22 cellular contexts compared by ENCODE assay signal in the genomic region with DNA sequence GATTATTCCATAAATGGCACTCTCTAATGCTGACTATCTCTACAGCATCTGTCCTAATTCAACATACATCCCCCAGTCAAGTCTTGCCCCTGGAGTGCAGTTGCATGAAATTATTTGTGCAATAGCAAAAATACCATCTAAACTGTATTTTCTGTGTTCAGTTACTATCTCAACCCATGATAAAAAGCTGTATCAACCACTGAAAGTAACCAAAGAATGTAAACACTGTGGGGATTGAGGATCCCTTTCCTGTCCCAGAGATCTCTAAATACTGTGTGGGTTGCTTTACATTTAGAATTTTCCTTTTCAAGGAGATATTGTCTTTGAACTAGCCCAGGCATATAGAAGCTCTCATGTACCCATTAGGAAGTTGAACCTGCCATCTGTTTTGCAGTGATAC.
"Had no signal": no experiment of that assay in that cellular context is flagged by ENCODE, and none has a peak within 500 bp of the region (broad histone marks: within the 10 kb centered on the region; RNA-seq: fewer than 3 reads in every experiment).

No MANE protein-coding gene starts in this region.

- H3K4me3 Mint-ChIP-seq: natural killer cell; stimulated activated naive B cell treated with anti-CD40 and anti-IgM and Interleukin-4, amounts not matched to agents 10 μg/mL and 1 μg/mL and 100 μg/mL, for 72 hours; type B pancreatic cell had no signal

- H3K27ac Mint-ChIP-seq: natural killer cell; stimulated activated naive B cell treated with anti-CD40 and anti-IgM and Interleukin-4, amounts not matched to agents 10 μg/mL and 1 μg/mL and 100 μg/mL, for 72 hours had no signal

- H3K27me3 ChIP-seq: body of pancreas, gastroesophageal sphincter, neutrophil, suprapubic skin had no signal

- H3K4me3 ChIP-seq: body of pancreas, gastroesophageal sphincter, mucosa of descending colon, suprapubic skin had no signal

- H3K27me3 Mint-ChIP-seq: stimulated activated naive B cell treated with anti-CD40 and anti-IgM and Interleukin-4, amounts not matched to agents 10 μg/mL and 1 μg/mL and 100 μg/mL, for 72 hours; type B pancreatic cell had no signal

- H2AFZ ChIP-seq: parathyroid adenoma had no signal

- H3K9me3 Mint-ChIP-seq: natural killer cell had no signal

- H3K9ac ChIP-seq: parathyroid adenoma had no signal

- H3K79me2 ChIP-seq: parathyroid adenoma had no signal

- DNase-seq: activated CD4-positive, alpha-beta T cell treated with anti-CD3 and anti-CD28 coated beads, Interleukin-2, amount 50 U/mL, for 4 hours; activated naive CD4-positive, alpha-beta T cell treated with anti-CD3 and anti-CD28 coated beads, Interleukin-2, amount 50 U/mL, for 16 hours; amygdala; body of pancreas; central memory CD4-positive, alpha-beta T cell; effector CD8-positive, alpha-beta T cell; islet precursor cell; mammary epithelial cell; mucosa of descending colon; natural killer cell; stimulated activated CD4-positive, alpha-beta T cell treated with anti-CD3 and anti-CD28 coated beads, Interleukin-15, amount 100 ng/mL, for 24 hours; stimulated activated CD4-positive, alpha-beta T cell treated with anti-CD3 and anti-CD28 coated beads, Interleukin-4, amount 100 ng/mL, for 1 hour; stimulated activated naive B cell treated with anti-CD40 and anti-IgM and Interleukin-4, amounts not matched to agents 10 μg/mL and 1 μg/mL and 100 μg/mL, for 72 hours; T-helper 1 cell; T1000 had no signal

- H3K9me3 ChIP-seq: body of pancreas, mucosa of descending colon, neutrophil, suprapubic skin had no signal

- H3K4me1 ChIP-seq: body of pancreas, suprapubic skin had no signal

- ATAC-seq: activated CD4-positive, CD25-positive, alpha-beta regulatory T cell treated with anti-CD3 and anti-CD28 coated beads, Interleukin-2, amount 50 U/mL, for 24 hours; mucosa of descending colon; natural killer cell; SK-N-SH treated with all-trans-retinoic acid at 6 μM for 48 hours; stimulated activated naive B cell treated with anti-CD40 and anti-IgM and Interleukin-4, amounts not matched to agents 10 μg/mL and 1 μg/mL and 100 μg/mL, for 72 hours had no signal

- H3K27ac ChIP-seq: body of pancreas, neutrophil, parathyroid adenoma, suprapubic skin had no signal
